1 cellular context compared by ENCODE assay signal in genomic region chrX:10156199-10157031, GRCh38.
TF ChIP-seq lines count a peak whose summit lies in the region.

TSS of gene CLCN4 (plus strand) at chrX:10156975. CDS start at chrX:10185033, 28,058 bp downstream.

TF ChIP-seq in HepG2, 621 proteins besides CTCF, POLR2A, EP300 and RAD21 (continued from another document and continues in another):
- no peak for TF ChIP-seq ZNF574 (CRISPR knock-in tag; IDR thresholded peaks at IDR 0.05)
- TF ChIP-seq MTF1 (CRISPR knock-in tag; IDR thresholded peaks at IDR 0.05) = no peak
- no peak for TF ChIP-seq ATF7-NPFF (CRISPR knock-in tag; IDR thresholded peaks at IDR 0.05; ENCODE audit: low read depth)
- peak; percentile 36; the same call in 1 of the 2 replicates for TF ChIP-seq KAT8 (CRISPR knock-in tag; IDR thresholded peaks at IDR 0.05)
- TF ChIP-seq CEBPG (CRISPR knock-in tag; IDR thresholded peaks at IDR 0.05) = peak; percentile 63; the same call in 1 of the 2 replicates
- no peak for TF ChIP-seq FOSL2 (CRISPR knock-in tag; IDR thresholded peaks at IDR 0.05)
- TF ChIP-seq ZNF326 (CRISPR knock-in tag; IDR thresholded peaks at IDR 0.05; ENCODE audit: borderline replicate concordance) = no peak
- TF ChIP-seq PATZ1 (CRISPR knock-in tag; IDR thresholded peaks at IDR 0.05) = peak; percentile 52; the same call in 1 of the 2 replicates
- TF ChIP-seq HDAC2 (CRISPR knock-in tag; IDR thresholded peaks at IDR 0.05) = no peak
- TF ChIP-seq CBFB (CRISPR knock-in tag; IDR thresholded peaks at IDR 0.05) = no peak
- 0 out of 2 replicates have a peak, but pooled peaks have one; percentile 27 for TF ChIP-seq ZNF292 (CRISPR knock-in tag; IDR thresholded peaks at IDR 0.05; ENCODE audit: borderline replicate concordance, low read depth)
- peak; percentile 66 for TF ChIP-seq RBFOX2 (IDR thresholded peaks at IDR 0.05; ENCODE audit: low read depth, low read length)
- no peak; the same call in 1 of the 2 replicates for TF ChIP-seq HOXA3 (CRISPR knock-in tag; IDR thresholded peaks at IDR 0.05)
- no peak for TF ChIP-seq ZNF234 (CRISPR knock-in tag; conservative IDR thresholded peaks at IDR 0.05)
- no peak for TF ChIP-seq ZNF703 (CRISPR knock-in tag; IDR thresholded peaks at IDR 0.05; ENCODE audit: borderline replicate concordance)
- TF ChIP-seq AHDC1 (CRISPR knock-in tag; IDR thresholded peaks at IDR 0.05; ENCODE audit: borderline replicate concordance) = 0 out of 2 replicates have a peak, but pooled peaks have one; percentile 17
- no peak for TF ChIP-seq ZSCAN9 (CRISPR knock-in tag; IDR thresholded peaks at IDR 0.05; ENCODE audit: borderline replicate concordance)
- TF ChIP-seq SAP130 (CRISPR knock-in tag; IDR thresholded peaks at IDR 0.05; ENCODE audit: low read depth) = peak; percentile 51
- TF ChIP-seq POLR2AphosphoS5 (IDR thresholded peaks at IDR 0.05; ENCODE audit: low read depth, low read length) = peak; percentile 63; the same call in 1 of the 2 replicates
- no peak for TF ChIP-seq ZNF512B (CRISPR knock-in tag; IDR thresholded peaks at IDR 0.05; ENCODE audit: borderline replicate concordance)
- 0 out of 2 replicates have a peak, but pooled peaks have one; percentile 30 for TF ChIP-seq RXRA (CRISPR knock-in tag; IDR thresholded peaks at IDR 0.05)
- TF ChIP-seq ZFP41 (CRISPR knock-in tag; IDR thresholded peaks at IDR 0.05; ENCODE audit: borderline replicate concordance) = no peak
- no peak for TF ChIP-seq SUZ12 (IDR thresholded peaks at IDR 0.05; ENCODE audit: low read depth, low read length)
- no peak for TF ChIP-seq ZNF503 (CRISPR knock-in tag; IDR thresholded peaks at IDR 0.05)
- TF ChIP-seq HNRNPK (IDR thresholded peaks at IDR 0.05; ENCODE audit: low read depth, low read length, poor library complexity, severe bottlenecking) = no peak
- TF ChIP-seq EHMT2 (IDR thresholded peaks at IDR 0.05; ENCODE audit: borderline replicate concordance, low read depth, low read length) = no peak
- TF ChIP-seq U2AF1 (optimal IDR thresholded peaks at IDR 0.05; ENCODE audit: low read depth, low read length) = no peak
- no peak for TF ChIP-seq MAFG (CRISPR knock-in tag; IDR thresholded peaks at IDR 0.05)
- no peak for TF ChIP-seq ZNF646 (CRISPR knock-in tag; IDR thresholded peaks at IDR 0.05)
- no peak for TF ChIP-seq ARID2 (CRISPR knock-in tag; IDR thresholded peaks at IDR 0.05; ENCODE audit: borderline replicate concordance)
- no peak for TF ChIP-seq IRF9 (CRISPR knock-in tag; IDR thresholded peaks at IDR 0.05; ENCODE audit: borderline replicate concordance)
- TF ChIP-seq PRPF4 (IDR thresholded peaks at IDR 0.05; ENCODE audit: low read depth, low read length, poor library complexity, severe bottlenecking) = no peak
- TF ChIP-seq ZNF768 (CRISPR knock-in tag; IDR thresholded peaks at IDR 0.05) = no peak
- TF ChIP-seq ZNF124 (CRISPR knock-in tag; IDR thresholded peaks at IDR 0.05) = no peak
- TF ChIP-seq SP2 (CRISPR knock-in tag; IDR thresholded peaks at IDR 0.05) = no peak
- TF ChIP-seq KLF13 (CRISPR knock-in tag; IDR thresholded peaks at IDR 0.05) = no peak
